ENCODE assay signal across 17 cellular contexts in the genomic region with DNA sequence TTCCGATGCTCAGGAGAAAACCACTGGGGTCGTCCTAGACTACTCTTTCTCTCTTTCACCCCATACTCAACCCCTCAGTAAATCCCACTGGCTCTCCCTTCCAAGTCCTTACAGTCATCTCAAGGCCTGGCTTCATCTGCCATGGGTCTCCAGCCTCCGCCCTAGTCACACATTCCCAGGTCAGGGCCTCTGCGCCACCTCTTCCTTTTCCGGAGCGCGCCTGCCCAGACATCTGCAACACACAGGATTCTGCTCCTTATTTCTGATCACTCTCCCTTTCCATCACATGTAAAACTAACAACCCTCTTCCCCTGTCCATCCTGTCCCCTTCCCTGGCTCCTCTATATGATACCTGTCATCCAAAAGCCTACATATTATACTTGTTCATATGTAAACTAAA. TPM values are rescaled to one million over a fixed set of nuclear protein-coding genes. Genes with fewer than 3 reads are reported as not detected.
DNase-seq lines count a peak whose midpoint lies in the region; ATAC-seq, FAIRE-seq and TF ChIP-seq lines count a peak whose summit lies in the region.
"Had no signal": no experiment of that assay in that cellular context is flagged by ENCODE, and none has a peak within 500 bp of the region (broad histone marks: within the 10 kb centered on the region; RNA-seq: fewer than 3 reads in every experiment).

No MANE protein-coding gene starts in this region.

- TF ChIP-seq CTCF in astrocyte (IDR thresholded peaks at IDR 0.05; ENCODE audit: insufficient read depth, low read depth, low read length) (no peak), body of pancreas (IDR thresholded peaks at IDR 0.05) (no peak)

- H3K36me3 ChIP-seq in astrocyte (ENCODE audit: insufficient read depth, low read length): no peaks in the 10 kb centered on the region
- H3K36me3 ChIP-seq in body of pancreas (replicated peaks in 1 of 2; ENCODE audit: insufficient read depth in 1 of 2, low read depth in 2 of 2): no peaks in the 10 kb centered on the region

- H3K4me3 ChIP-seq in right cardiac atrium (ENCODE audit: low read length): no peak overlapping the region
- H3K4me3 ChIP-seq in astrocyte (ENCODE audit: insufficient read depth, low read depth, low read length): no peak overlapping the region
- H3K4me3 ChIP-seq in body of pancreas: no peak overlapping the region
- H3K4me3 ChIP-seq: smooth muscle cell had no signal

- DNase-seq in right cardiac atrium: no peak
- no peak for DNase-seq in cardiac septum (ENCODE audit: low spot score)
- DNase-seq in astrocyte (ENCODE audit: low read depth): no peak
- no peak for DNase-seq in naive thymus-derived CD8-positive, alpha-beta T cell
- no peak for DNase-seq in body of pancreas
- DNase-seq in EL: no peak
- DNase-seq in OCI-M1 (lab: John Stamatoyannopoulos, UW): no peak
- DNase-seq: activated CD4-positive, CD25-positive, alpha-beta regulatory T cell; activated CD8-positive, alpha-beta memory T cell treated with anti-CD3 and anti-CD28 coated beads, Interleukin-2, amount 50 U/mL, for 4 hours; DMS53; KBM-7; NCI-H1048; NCI-H82; stimulated activated naive CD8-positive, alpha-beta T cell treated with anti-CD3 and anti-CD28 coated beads, Interleukin-15, Interleukin-2, amounts not matched to agents 100 U/mL and 50 U/mL, for 24 hours had no signal

- intact Hi-C loops in right cardiac atrium (cut with DNase I) (no loop called here), cardiac septum (cut with DNase I) (loop anchor here (2.0 kb wide), 1 partner anchor 23 kb away; no protein-coding TSS in a partner anchor), body of pancreas (cut with DNase I) (no loop called here)

- peaks cover 54% of the 10 kb centered on the region for H3K4me1 Mint-ChIP-seq in astrocyte (ENCODE audit: low read depth, unreplicated experiment)
- H3K4me1 Mint-ChIP-seq in naive thymus-derived CD8-positive, alpha-beta T cell: peaks cover 37 to 98% (median 79%) of the 10 kb centered on the region in 4 donors

- H3K27ac ChIP-seq in right cardiac atrium (ENCODE audit: low read length): no peak overlapping the region
- no peak overlapping the region for H3K27ac ChIP-seq in astrocyte (ENCODE audit: low read depth, low read length)
- H3K27ac ChIP-seq in body of pancreas: no peak overlapping the region

- H3K4me3 Mint-ChIP-seq in astrocyte (ENCODE audit: unreplicated experiment): no peak overlapping the region
- H3K4me3 Mint-ChIP-seq in naive thymus-derived CD8-positive, alpha-beta T cell: no peak overlapping the region
- H3K4me3 Mint-ChIP-seq: mesothelial cell of epicardium had no signal

- no peak overlapping the region for H2AFZ ChIP-seq in astrocyte (ENCODE audit: low read depth, low read length)

- peaks cover 66% of the 10 kb centered on the region for H3K79me2 ChIP-seq in astrocyte (ENCODE audit: insufficient read depth, low read length)

- no peaks in the 10 kb centered on the region for H3K9me3 Mint-ChIP-seq in astrocyte (ENCODE audit: unreplicated experiment)
- H3K9me3 Mint-ChIP-seq in naive thymus-derived CD8-positive, alpha-beta T cell: no peaks in the 10 kb centered on the region
- H3K9me3 Mint-ChIP-seq: mesothelial cell of epicardium had no signal

- H3K4me1 ChIP-seq in right cardiac atrium (ENCODE audit: control insufficient read depth, insufficient read depth, low read length) (peaks cover 22% of the 10 kb centered on the region), astrocyte (ENCODE audit: insufficient read depth, low read length) (peaks cover 9% of the 10 kb centered on the region), body of pancreas (peaks cover 43% of the 10 kb centered on the region)

- FAIRE-seq in astrocyte (lab: Jason Lieb, UNC): no peak
- FAIRE-seq: frontal cortex had no signal

- H3K27me3 ChIP-seq in right cardiac atrium (ENCODE audit: control insufficient read depth, insufficient read depth): no peaks in the 10 kb centered on the region
- no peaks in the 10 kb centered on the region for H3K27me3 ChIP-seq in astrocyte (ENCODE audit: insufficient read depth, low read length)
- no peaks in the 10 kb centered on the region for H3K27me3 ChIP-seq in body of pancreas

- 82% methylated on average over 7 of the region's 7 CpGs for WGBS in right cardiac atrium
- 88 to 91% methylated on average over 7 of the region's 7 CpGs for WGBS in body of pancreas, 2 donors

- peak overlapping the region; percentile 23 for H3K27ac Mint-ChIP-seq in astrocyte (ENCODE audit: unreplicated experiment)
- peak overlapping the region in 6 of 10 donors; percentile 6 to 76 (median 50) for H3K27ac Mint-ChIP-seq in naive thymus-derived CD8-positive, alpha-beta T cell
- H3K27ac Mint-ChIP-seq: mesothelial cell of epicardium had no signal

- peaks cover 7% of the 10 kb centered on the region for H3K36me3 Mint-ChIP-seq in astrocyte (ENCODE audit: low read depth, unreplicated experiment)
- peaks cover 0 to 5% (median 1%) of the 10 kb centered on the region in 3 donors for H3K36me3 Mint-ChIP-seq in naive thymus-derived CD8-positive, alpha-beta T cell
- H3K36me3 Mint-ChIP-seq: mesothelial cell of epicardium had no signal

- no peak overlapping the region for H3K4me2 ChIP-seq in astrocyte (ENCODE audit: low read length)
- H3K4me2 ChIP-seq: smooth muscle cell had no signal

- TF ChIP-seq POLR2A in body of pancreas (IDR thresholded peaks at IDR 0.05): no peak

- H3K9me3 ChIP-seq in right cardiac atrium (ENCODE audit: control insufficient read depth, low read length) (no peaks in the 10 kb centered on the region), astrocyte (ENCODE audit: insufficient read depth, low read depth, low read length) (no peaks in the 10 kb centered on the region), body of pancreas (no peaks in the 10 kb centered on the region)

- POLR2A ChIA-PET in naive thymus-derived CD8-positive, alpha-beta T cell (lab: Charles Lee): no interaction called here

- ATAC-seq in right cardiac atrium (peak; percentile 5 to 17), body of pancreas (no peak)
- no peak for ATAC-seq in naive thymus-derived CD8-positive, alpha-beta T cell
- ATAC-seq: stimulated activated naive CD8-positive, alpha-beta T cell treated with anti-CD3 and anti-CD28 coated beads, Interleukin-15, Interleukin-2, amounts not matched to agents 100 U/mL and 50 U/mL, for 24 hours had no signal

- peaks cover 86% of the 10 kb centered on the region for H4K20me1 ChIP-seq in astrocyte (ENCODE audit: insufficient read depth, low read length)

- H3K9ac ChIP-seq in astrocyte (ENCODE audit: low read length): no peak overlapping the region

- no peaks in the 10 kb centered on the region for H3K27me3 Mint-ChIP-seq in astrocyte (ENCODE audit: low read depth, unreplicated experiment)
- H3K27me3 Mint-ChIP-seq in naive thymus-derived CD8-positive, alpha-beta T cell: no peaks in the 10 kb centered on the region

RNA-seq across cellular contexts. Expression of a gene that starts 39.8 kb away (rescaled TPM):
- 100 to 1,000 TPM in 1 of 4 donors, 10 to 100 TPM in 3; 82.3 to 100 (median 93.0) TPM for total RNA-seq in right cardiac atrium
- polyA plus RNA-seq in right cardiac atrium: 58.5 TPM
- total RNA-seq in cardiac septum: 115 TPM
- total RNA-seq in astrocyte: 63.2 and 76.8 TPM in 2 replicates
- 10 to 100 TPM; 91.7 to 94.7 TPM for total RNA-seq in naive thymus-derived CD8-positive, alpha-beta T cell
- 1 to 10 TPM; 1.6 to 9.0 (median 4.4) TPM for polyA plus RNA-seq in naive thymus-derived CD8-positive, alpha-beta T cell
- 10 to 100 TPM; 30.1 to 70.5 TPM for total RNA-seq in body of pancreas

Comparison
In these comparisons a context has a peak if more than half of its experiments do, and no peak if none do; other contexts are left out.
1. ATAC-seq: peak in right cardiac atrium (2 of 2); none in naive thymus-derived CD8-positive, alpha-beta T cell (0 of 2) and body of pancreas (single experiment).